In the genomic region with DNA sequence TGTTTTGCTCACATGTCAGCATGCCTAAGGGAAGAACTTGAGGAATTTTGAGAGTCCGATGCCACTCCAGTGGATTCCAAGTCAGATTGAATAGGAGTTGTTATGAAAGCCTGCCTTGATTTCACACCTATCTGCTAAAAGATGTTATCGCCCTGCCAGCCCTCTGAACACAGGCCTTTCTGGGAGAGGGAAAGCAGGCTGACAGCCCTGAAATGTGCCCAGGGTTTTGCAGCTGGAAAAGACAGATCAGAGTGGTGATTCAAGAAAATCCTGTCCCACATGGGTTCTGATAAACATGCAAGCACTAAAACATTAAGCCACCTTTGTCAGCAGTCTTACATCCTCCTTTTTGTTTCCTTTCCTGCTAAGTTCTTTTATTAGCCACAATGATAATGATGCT, we compare ENCODE assay signal across 22 cellular contexts.
DNase-seq lines count a peak whose midpoint lies in the region; ATAC-seq and TF ChIP-seq lines count a peak whose summit lies in the region.
"Had no signal": no experiment of that assay in that cellular context is flagged by ENCODE, and none has a peak within 500 bp of the region (broad histone marks: within the 10 kb centered on the region; RNA-seq: fewer than 3 reads in every experiment).

No MANE protein-coding gene starts in this region.

- H3K4me3 ChIP-seq in OCI-LY3 (ENCODE audit: low read length) = peak overlapping the region; percentile 23
- H3K4me3 ChIP-seq in mesendoderm (ENCODE audit: low read length) = no peak overlapping the region
- H3K4me3 ChIP-seq: K562, MG63, SJCRH30 had no signal

- no CpG with 5 or more reads among the region's 2 CpGs for WGBS in mesendoderm (ENCODE audit: extremely low coverage, insufficient coverage, low lambda C conversion rate)

- peak overlapping the region; percentile 32 for H3K27ac Mint-ChIP-seq in dendritic cell treated with granulocyte-macrophage colony-stimulating factor and Interleukin-4, amounts not matched to agents 40 ng/mL and 50 ng/mL, for 4 days
- no peak overlapping the region for H3K27ac Mint-ChIP-seq in naive thymus-derived CD8-positive, alpha-beta T cell
- H3K27ac Mint-ChIP-seq: CD4-positive, alpha-beta T cell had no signal

- no peaks in the 10 kb centered on the region for H3K9me3 ChIP-seq in OCI-LY3 (ENCODE audit: insufficient read depth, low read length)
- H3K9me3 ChIP-seq: BE2C, MG63, SJCRH30 had no signal

- intact Hi-C loops in dendritic cell treated with granulocyte-macrophage colony-stimulating factor and Interleukin-4, amounts not matched to agents 40 ng/mL and 50 ng/mL, for 4 days (cut with micrococcal nuclease) = no loop called here

- no peaks in the 10 kb centered on the region for H3K9me3 Mint-ChIP-seq in dendritic cell treated with granulocyte-macrophage colony-stimulating factor and Interleukin-4, amounts not matched to agents 40 ng/mL and 50 ng/mL, for 4 days
- peaks cover 0 to 21% (median 0%) of the 10 kb centered on the region in 9 donors for H3K9me3 Mint-ChIP-seq in naive thymus-derived CD8-positive, alpha-beta T cell

- no peak for ATAC-seq in HG03342 (IDR thresholded peaks at IDR 0.05; ENCODE audit: unreplicated experiment)
- ATAC-seq in naive thymus-derived CD8-positive, alpha-beta T cell = no peak
- ATAC-seq: HepG2, K562, Panc1 had no signal

- no peak overlapping the region for H3K56ac ChIP-seq in mesendoderm (ENCODE audit: low read length)

- DNase-seq in ELF-1 (ENCODE audit: low read depth, low spot score) (peak; percentile 71), mesendoderm (peak; percentile 92), NAMALWA (ENCODE audit: low spot score) (no peak)
- DNase-seq in naive thymus-derived CD8-positive, alpha-beta T cell = no peak
- DNase-seq: BE2C; CD4-positive, alpha-beta T cell; COR-L47; DMS79; H7; MG63; NCI-H1048; NCI-H1417 treated with DMSO at 0.1 percent for 48 hours; NCI-H187; NCI-H510A; SJCRH30 had no signal

- POLR2A ChIA-PET in naive thymus-derived CD8-positive, alpha-beta T cell (lab: Charles Lee) = no interaction called here

- H2AK5ac ChIP-seq in mesendoderm (ENCODE audit: low read length) = no peak overlapping the region

- H3K18ac ChIP-seq in mesendoderm (ENCODE audit: low read length) = no peak overlapping the region

- no peaks in the 10 kb centered on the region for H3K27me3 ChIP-seq in OCI-LY3 (ENCODE audit: low read depth, low read length)
- no peaks in the 10 kb centered on the region for H3K27me3 ChIP-seq in mesendoderm (ENCODE audit: insufficient read depth, low read length, poor library complexity)
- H3K27me3 ChIP-seq: BE2C, MG63, SJCRH30 had no signal

- H3K4me1 ChIP-seq in OCI-LY3 (ENCODE audit: low read length) = peaks cover 23% of the 10 kb centered on the region
- H3K4me1 ChIP-seq in mesendoderm (ENCODE audit: control insufficient read depth, low read depth, low read length) = peaks cover 2% of the 10 kb centered on the region
- H3K4me1 ChIP-seq: BE2C, SJCRH30 had no signal

- no peaks in the 10 kb centered on the region for H3K79me1 ChIP-seq in mesendoderm (ENCODE audit: low read length)

- no peak overlapping the region for H2BK15ac ChIP-seq in mesendoderm (replicated peaks; ENCODE audit: low read depth)

- no peak overlapping the region for H2BK5ac ChIP-seq in mesendoderm (ENCODE audit: low read length)

- no peak for TF ChIP-seq CTCF in OCI-LY3 (IDR thresholded peaks at IDR 0.05; ENCODE audit: low read depth, low read length)

- H3K4ac ChIP-seq in mesendoderm (ENCODE audit: low read depth, low read length) = no peak overlapping the region

- H3K27me3 Mint-ChIP-seq in dendritic cell treated with granulocyte-macrophage colony-stimulating factor and Interleukin-4, amounts not matched to agents 40 ng/mL and 50 ng/mL, for 4 days = peaks cover 7% of the 10 kb centered on the region
- H3K27me3 Mint-ChIP-seq in naive thymus-derived CD8-positive, alpha-beta T cell = no peaks in the 10 kb centered on the region
- H3K27me3 Mint-ChIP-seq: CD4-positive, alpha-beta T cell had no signal

- no peaks in the 10 kb centered on the region for H3K36me3 Mint-ChIP-seq in dendritic cell treated with granulocyte-macrophage colony-stimulating factor and Interleukin-4, amounts not matched to agents 40 ng/mL and 50 ng/mL, for 4 days (ENCODE audit: low read depth)
- H3K36me3 Mint-ChIP-seq in naive thymus-derived CD8-positive, alpha-beta T cell = no peaks in the 10 kb centered on the region

- no peaks in the 10 kb centered on the region for H4K20me1 ChIP-seq in OCI-LY3 (ENCODE audit: insufficient read depth, low read length)

- H3K4me2 ChIP-seq in OCI-LY3 (ENCODE audit: low read length) (peak overlapping the region; percentile 56), mesendoderm (ENCODE audit: low read length) (no peak overlapping the region)

- H2AFZ ChIP-seq in OCI-LY3 (ENCODE audit: low read depth, low read length) = no peak overlapping the region

- H3K79me2 ChIP-seq in OCI-LY3 (ENCODE audit: low read length) = no peaks in the 10 kb centered on the region
- H3K79me2 ChIP-seq in mesendoderm (ENCODE audit: control insufficient read depth, insufficient read depth, low read length) = no peaks in the 10 kb centered on the region

- no peak overlapping the region for H3K27ac ChIP-seq in OCI-LY3 (ENCODE audit: low read length)
- H3K27ac ChIP-seq in mesendoderm (ENCODE audit: low read depth, low read length) = no peak overlapping the region
- H3K27ac ChIP-seq: HL-60, SJCRH30 had no signal

- H4K8ac ChIP-seq in mesendoderm (ENCODE audit: low read depth, low read length) = no peak overlapping the region

- no peak overlapping the region for H3K9ac ChIP-seq in OCI-LY3 (ENCODE audit: low read length)
- H3K9ac ChIP-seq in mesendoderm (ENCODE audit: low read length) = no peak overlapping the region

- H3K4me1 Mint-ChIP-seq in dendritic cell treated with granulocyte-macrophage colony-stimulating factor and Interleukin-4, amounts not matched to agents 40 ng/mL and 50 ng/mL, for 4 days (ENCODE audit: low read depth) = peaks cover 12% of the 10 kb centered on the region
- peaks cover 0 to 4% (median 0%) of the 10 kb centered on the region in 4 donors for H3K4me1 Mint-ChIP-seq in naive thymus-derived CD8-positive, alpha-beta T cell

- H3K23ac ChIP-seq in mesendoderm (ENCODE audit: low read length) = no peak overlapping the region

- H4K5ac ChIP-seq in mesendoderm (ENCODE audit: low read length) = no peak overlapping the region

- no peak overlapping the region for H2BK120ac ChIP-seq in mesendoderm (ENCODE audit: low read depth, low read length)

- no peak overlapping the region for H3K4me3 Mint-ChIP-seq in dendritic cell treated with granulocyte-macrophage colony-stimulating factor and Interleukin-4, amounts not matched to agents 40 ng/mL and 50 ng/mL, for 4 days
- no peak overlapping the region for H3K4me3 Mint-ChIP-seq in naive thymus-derived CD8-positive, alpha-beta T cell
- H3K4me3 Mint-ChIP-seq: CD4-positive, alpha-beta T cell had no signal

- no peaks in the 10 kb centered on the region for H3K36me3 ChIP-seq in OCI-LY3 (replicated peaks; ENCODE audit: low read depth, low read length)
- no peaks in the 10 kb centered on the region for H3K36me3 ChIP-seq in mesendoderm (ENCODE audit: control insufficient read depth, insufficient read depth, low read length)
- H3K36me3 ChIP-seq: BE2C, MG63, SJCRH30 had no signal

Comparison
In these comparisons a context has a peak if more than half of its experiments do, and no peak if none do; other contexts are left out.
1. DNase-seq: peak in ELF-1 (single experiment) and mesendoderm (single experiment); none in naive thymus-derived CD8-positive, alpha-beta T cell (0 of 10) and NAMALWA (single experiment).